In the genomic region with DNA sequence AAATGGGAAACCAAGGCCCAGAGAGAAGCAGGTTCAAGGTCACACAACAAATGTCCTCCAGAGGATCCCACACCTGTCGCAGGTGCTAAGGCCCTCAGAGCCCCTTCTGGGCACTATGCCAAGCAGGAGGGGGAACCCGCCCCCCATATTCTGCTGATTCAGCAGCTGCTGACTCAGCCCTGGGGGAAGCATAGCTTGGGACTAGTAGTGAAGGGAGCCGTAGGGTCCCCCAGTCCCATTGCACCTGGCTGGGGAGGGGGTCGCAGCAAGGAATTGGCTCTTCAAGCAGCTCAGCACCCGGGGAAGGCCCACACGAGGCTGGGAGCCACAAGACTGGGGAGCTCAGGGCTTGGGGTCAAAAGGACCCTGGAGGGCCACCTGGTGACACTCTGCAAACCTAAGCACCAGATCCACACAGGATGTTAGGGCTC, we compare ENCODE assay signal across 1 cellular context.
TF ChIP-seq lines count a peak whose summit lies in the region.

No MANE protein-coding gene starts in this region.

TF ChIP-seq in K562, 482 proteins besides CTCF, POLR2A, EP300 and RAD21:
- TF ChIP-seq MAFG (tag; conservative IDR thresholded peaks at IDR 0.05) (peak; percentile 87), C11orf30 (IDR thresholded peaks at IDR 0.05; ENCODE audit: low read depth) (peak; percentile 86), MAFK (IDR thresholded peaks at IDR 0.05; ENCODE audit: low read length) (peak; percentile 71), MCM5 (IDR thresholded peaks at IDR 0.05; ENCODE audit: low read depth) (no peak), MAFF (IDR thresholded peaks at IDR 0.05; ENCODE audit: low read length) (peak; percentile 69), ZNF316 (IDR thresholded peaks at IDR 0.05) (peak; percentile 93), NFIC (IDR thresholded peaks at IDR 0.05) (peak; percentile 77), HDAC2 (IDR thresholded peaks at IDR 0.05) (no peak)
TF ChIP-seq in K562: peak in this region for 6.
